22 cellular contexts compared by ENCODE assay signal in genomic region chr2:198117397-198118041, GRCh38.
"Had no signal": no experiment of that assay in that cellular context is flagged by ENCODE, and none has a peak within 500 bp of the region (broad histone marks: within the 10 kb centered on the region; RNA-seq: fewer than 3 reads in every experiment).

No MANE protein-coding gene starts in this region.

- ATAC-seq: activated CD4-positive, alpha-beta T cell treated with anti-CD3 and anti-CD28 coated beads for 36 hours; activated naive CD8-positive, alpha-beta T cell treated with anti-CD3 and anti-CD28 coated beads, Interleukin-2, amount 50 U/mL, for 24 hours; foreskin keratinocyte; left lung; natural killer cell; upper lobe of right lung had no signal

- H3K9me3 ChIP-seq: left lung, neutrophil, ovary, prostate gland, testis, upper lobe of right lung had no signal

- H3K36me3 ChIP-seq: left lung, neutrophil, ovary, prostate gland, upper lobe of right lung had no signal

- H3K27me3 ChIP-seq: foreskin keratinocyte, left lung, neutrophil, ovary, testis, upper lobe of right lung had no signal

- H3K4me3 ChIP-seq: left lung, ovary, prostate gland, testis, upper lobe of right lung had no signal

- H3K4me1 ChIP-seq: foreskin keratinocyte, left lung, prostate gland, testis, upper lobe of right lung had no signal

- DNase-seq: activated B cell treated with CpG ODN at 0.5 μM for 24 hours; activated CD4-positive, alpha-beta T cell treated with anti-CD3 and anti-CD28 coated beads for 36 hours; activated CD4-positive, alpha-beta T cell treated with anti-CD3 and anti-CD28 coated beads, Interleukin-2, amount 50 U/mL, for 4 hours; activated CD8-positive, alpha-beta memory T cell treated with anti-CD3 and anti-CD28 coated beads, Interleukin-2, amount 50 U/mL, for 48 hours; activated naive CD4-positive, alpha-beta T cell treated with anti-CD3 and anti-CD28 coated beads for 36 hours; activated naive CD8-positive, alpha-beta T cell treated with anti-CD3 and anti-CD28 coated beads, Interleukin-2, amount 50 U/mL, for 24 hours; activated T-cell treated with anti-CD3 and anti-CD28 coated beads, Interleukin-2, amount 50 U/mL, for 48 hours; anterior cingulate cortex; erythroblast; foreskin keratinocyte; immature natural killer cell; left lung; midbrain; natural killer cell; ovary; stimulated activated CD4-positive, alpha-beta T cell treated with anti-CD3 and anti-CD28 coated beads, Interleukin-2, amount 100 ng/mL, for 48 hours; stimulated activated CD8-positive, alpha-beta memory T cell treated with anti-CD3 and anti-CD28 coated beads, Interleukin-4, amount 100 ng/mL, for 48 hours; stimulated activated naive CD4-positive, alpha-beta T cell; testis; upper lobe of right lung had no signal

- H3K27ac ChIP-seq: foreskin keratinocyte, left lung, neutrophil, ovary, prostate gland, testis, upper lobe of right lung had no signal
